Comparison of ENCODE assay signal across 9 cellular contexts in the genomic region with DNA sequence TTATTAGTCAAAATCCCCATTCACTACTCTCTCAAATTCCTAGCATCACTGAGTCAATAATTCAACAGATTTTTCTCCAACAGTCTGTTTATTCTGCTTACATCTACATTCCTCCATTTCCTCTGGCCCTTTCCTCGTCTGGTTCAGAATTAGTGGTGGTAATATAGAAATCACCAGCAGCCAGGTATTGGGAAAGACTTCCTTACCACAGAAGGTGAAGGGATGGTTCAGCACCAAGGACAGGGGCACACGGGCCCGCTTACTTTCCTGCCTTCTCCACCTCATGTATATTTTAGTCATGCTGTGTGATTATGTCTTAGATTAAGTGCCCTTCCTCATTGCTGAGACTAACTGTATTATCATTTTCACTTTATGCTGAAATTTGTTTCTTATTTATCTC.
DNase-seq lines count a peak whose midpoint lies in the region; ATAC-seq and TF ChIP-seq lines count a peak whose summit lies in the region.
"Had no signal": no experiment of that assay in that cellular context is flagged by ENCODE, and none has a peak within 500 bp of the region (broad histone marks: within the 10 kb centered on the region; RNA-seq: fewer than 3 reads in every experiment).

No MANE protein-coding gene starts in this region.

- H3K36me3 ChIP-seq in hepatocyte (replicated peaks; ENCODE audit: insufficient read depth, low read depth), result no peaks in the 10 kb centered on the region

- no peak overlapping the region for H3K4me2 ChIP-seq in hepatocyte

- POLR2A ChIA-PET in WTC11 (lab: Charles Lee), result no interaction called here

- H2AFZ ChIP-seq in hepatocyte, result no peak overlapping the region

- DNase-seq in ACHN (peak; percentile 73), WTC11 (ENCODE audit: low spot score) (peak; percentile 76), hepatocyte (ENCODE audit: low spot score) (peak; percentile 85), SHP77 treated with DMSO at 0.1 percent for 48 hours (lab: John Stamatoyannopoulos, UW) (no peak), ureter (ENCODE audit: low spot score) (no peak), coronary artery (ENCODE audit: low spot score) (no peak)

- no peak overlapping the region for H3K4me3 ChIP-seq in hepatocyte
- H3K4me3 ChIP-seq in coronary artery, result no peak overlapping the region

- 8% methylated on average over 3 of the region's 3 CpGs for WGBS in hepatocyte (ENCODE audit: low lambda C conversion rate, missing lambda C conversion rate)

- ATAC-seq in HG02870 (IDR thresholded peaks at IDR 0.05; ENCODE audit: unreplicated experiment) (peak; percentile 34), WTC11 (peak; percentile 61), GM19452 (IDR thresholded peaks at IDR 0.05; ENCODE audit: unreplicated experiment) (no peak)

- H3K27me3 Mint-ChIP-seq in WTC11 (ENCODE audit: low read depth), result peaks cover 8% of the 10 kb centered on the region

- H3K4me3 Mint-ChIP-seq in WTC11, result no peak overlapping the region

- no peaks in the 10 kb centered on the region for H3K4me1 Mint-ChIP-seq in WTC11

- H3K36me3 Mint-ChIP-seq in WTC11, result no peaks in the 10 kb centered on the region

- H3K27ac Mint-ChIP-seq in WTC11, result no peak overlapping the region

- H3K79me2 ChIP-seq in hepatocyte, result no peaks in the 10 kb centered on the region

- H3K9me3 Mint-ChIP-seq in WTC11, result peaks cover 12% of the 10 kb centered on the region

- H3K27me3 ChIP-seq in hepatocyte, result no peaks in the 10 kb centered on the region

- H3K9me3 ChIP-seq in hepatocyte (ENCODE audit: low read depth), result no peaks in the 10 kb centered on the region

- H4K20me1 ChIP-seq in hepatocyte (ENCODE audit: insufficient read depth, poor library complexity, severe bottlenecking), result no peaks in the 10 kb centered on the region

- CTCF ChIA-PET in WTC11 (lab: Charles Lee), result interaction anchor here (0.7 to 0.9 kb wide), 2 partner anchors 23 to 24 kb away, joined by 3 read pairs; no protein-coding TSS in a partner anchor

- H3K4me1 ChIP-seq in hepatocyte (ENCODE audit: insufficient read depth), result no peaks in the 10 kb centered on the region

- TF ChIP-seq CTCF in WTC11 (IDR thresholded peaks at IDR 0.05) (no peak), hepatocyte (IDR thresholded peaks at IDR 0.05; ENCODE audit: poor library complexity) (no peak), coronary artery (IDR thresholded peaks at IDR 0.05) (no peak)

- H3K27ac ChIP-seq in hepatocyte (no peak overlapping the region), coronary artery (no peak overlapping the region)
- H3K27ac ChIP-seq: VCaP had no signal

- H3K9me2 ChIP-seq in hepatocyte (replicated peaks; ENCODE audit: insufficient read depth), result no peaks in the 10 kb centered on the region

- in situ Hi-C loops in ACHN (cut with HindIII; ENCODE audit: low pct_ligation_motif_present, low pct_unique_long_range_greater_than_20kb, low sequenced_read_pairs), result no loop called here

TF ChIP-seq in WTC11, 78 proteins besides CTCF, POLR2A, EP300 and RAD21:
- TF ChIP-seq ZNF671 (CRISPR knock-in tag; IDR thresholded peaks at IDR 0.05) (no peak), ZNF423 (CRISPR knock-in tag; IDR thresholded peaks at IDR 0.05) (no peak), CREB1 (CRISPR knock-in tag; IDR thresholded peaks at IDR 0.05) (no peak), SOX15 (CRISPR knock-in tag; IDR thresholded peaks at IDR 0.05) (no peak), ZBTB21 (CRISPR knock-in tag; IDR thresholded peaks at IDR 0.05; ENCODE audit: borderline replicate concordance) (no peak), ZNF121 (CRISPR knock-in tag; IDR thresholded peaks at IDR 0.05) (0 out of 2 replicates have a peak, but pooled peaks have one; percentile 19), ATF1 (CRISPR knock-in tag; IDR thresholded peaks at IDR 0.05) (no peak), ZNF317 (CRISPR knock-in tag; IDR thresholded peaks at IDR 0.05; ENCODE audit: borderline replicate concordance, low read depth) (no peak), IRF2 (CRISPR knock-in tag; IDR thresholded peaks at IDR 0.05; ENCODE audit: borderline replicate concordance, low read depth) (no peak), SMAD3 (CRISPR knock-in tag; IDR thresholded peaks at IDR 0.05; ENCODE audit: borderline replicate concordance) (no peak), ZNF416 (CRISPR knock-in tag; IDR thresholded peaks at IDR 0.05) (no peak)
- TF ChIP-seq, protein P1, sequence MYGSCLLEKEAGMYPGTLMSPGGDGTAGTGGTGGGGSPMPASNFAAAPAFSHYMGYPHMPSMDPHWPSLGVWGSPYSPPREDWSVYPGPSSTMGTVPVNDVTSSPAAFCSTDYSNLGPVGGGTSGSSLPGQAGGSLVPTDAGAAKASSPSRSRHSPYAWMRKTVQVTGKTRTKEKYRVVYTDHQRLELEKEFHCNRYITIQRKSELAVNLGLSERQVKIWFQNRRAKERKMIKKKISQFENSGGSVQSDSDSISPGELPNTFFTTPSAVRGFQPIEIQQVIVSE (CRISPR knock-in tag; IDR thresholded peaks at IDR 0.05; ENCODE audit: borderline replicate concordance), result no peak
- TF ChIP-seq, protein P2, sequence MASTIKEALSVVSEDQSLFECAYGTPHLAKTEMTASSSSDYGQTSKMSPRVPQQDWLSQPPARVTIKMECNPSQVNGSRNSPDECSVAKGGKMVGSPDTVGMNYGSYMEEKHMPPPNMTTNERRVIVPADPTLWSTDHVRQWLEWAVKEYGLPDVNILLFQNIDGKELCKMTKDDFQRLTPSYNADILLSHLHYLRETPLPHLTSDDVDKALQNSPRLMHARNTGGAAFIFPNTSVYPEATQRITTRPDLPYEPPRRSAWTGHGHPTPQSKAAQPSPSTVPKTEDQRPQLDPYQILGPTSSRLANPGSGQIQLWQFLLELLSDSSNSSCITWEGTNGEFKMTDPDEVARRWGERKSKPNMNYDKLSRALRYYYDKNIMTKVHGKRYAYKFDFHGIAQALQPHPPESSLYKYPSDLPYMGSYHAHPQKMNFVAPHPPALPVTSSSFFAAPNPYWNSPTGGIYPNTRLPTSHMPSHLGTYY (CRISPR knock-in tag; IDR thresholded peaks at IDR 0.05), result no peak
- TF ChIP-seq, protein P3, sequence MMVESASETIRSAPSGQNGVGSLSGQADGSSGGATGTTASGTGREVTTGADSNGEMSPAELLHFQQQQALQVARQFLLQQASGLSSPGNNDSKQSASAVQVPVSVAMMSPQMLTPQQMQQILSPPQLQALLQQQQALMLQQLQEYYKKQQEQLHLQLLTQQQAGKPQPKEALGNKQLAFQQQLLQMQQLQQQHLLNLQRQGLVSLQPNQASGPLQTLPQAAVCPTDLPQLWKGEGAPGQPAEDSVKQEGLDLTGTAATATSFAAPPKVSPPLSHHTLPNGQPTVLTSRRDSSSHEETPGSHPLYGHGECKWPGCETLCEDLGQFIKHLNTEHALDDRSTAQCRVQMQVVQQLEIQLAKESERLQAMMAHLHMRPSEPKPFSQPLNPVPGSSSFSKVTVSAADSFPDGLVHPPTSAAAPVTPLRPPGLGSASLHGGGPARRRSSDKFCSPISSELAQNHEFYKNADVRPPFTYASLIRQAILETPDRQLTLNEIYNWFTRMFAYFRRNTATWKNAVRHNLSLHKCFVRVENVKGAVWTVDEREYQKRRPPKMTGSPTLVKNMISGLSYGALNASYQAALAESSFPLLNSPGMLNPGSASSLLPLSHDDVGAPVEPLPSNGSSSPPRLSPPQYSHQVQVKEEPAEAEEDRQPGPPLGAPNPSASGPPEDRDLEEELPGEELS (CRISPR knock-in tag; IDR thresholded peaks at IDR 0.05), result 0 out of 2 replicates have a peak, but pooled peaks have one; percentile 37
- TF ChIP-seq, protein P4, sequence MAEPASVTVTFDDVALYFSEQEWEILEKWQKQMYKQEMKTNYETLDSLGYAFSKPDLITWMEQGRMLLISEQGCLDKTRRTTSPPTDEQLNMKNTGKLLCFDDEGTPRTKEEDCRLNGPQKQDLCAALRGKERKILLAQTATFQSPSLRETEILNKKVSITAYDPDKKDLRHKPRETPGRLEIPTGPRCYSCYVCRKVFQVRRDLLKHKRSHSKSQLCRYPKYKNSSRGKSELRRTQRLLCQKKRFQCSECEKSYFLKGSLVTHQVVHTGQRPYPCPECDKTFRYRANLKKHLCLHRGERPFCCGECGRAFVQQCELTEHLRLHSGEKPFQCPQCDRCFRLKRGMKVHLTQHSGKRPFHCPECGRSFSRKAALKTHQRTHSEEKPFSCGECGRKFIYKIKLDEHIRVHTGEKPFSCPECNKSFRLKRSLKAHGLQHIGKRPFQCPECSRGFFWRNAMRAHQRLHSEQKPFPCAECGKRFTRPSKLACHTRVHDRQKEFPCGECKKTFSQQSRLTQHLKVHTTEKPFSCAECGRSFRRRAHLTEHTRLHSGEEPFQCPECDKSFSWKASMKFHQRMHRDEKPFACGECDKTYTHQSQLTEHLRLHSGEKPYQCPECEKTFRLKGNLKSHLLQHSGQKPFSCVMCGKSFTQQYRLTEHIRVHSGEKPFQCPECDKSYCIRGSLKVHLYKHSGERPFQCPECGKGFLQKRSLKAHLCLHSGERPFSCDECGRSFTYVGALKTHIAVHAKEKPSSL (CRISPR knock-in tag; conservative IDR thresholded peaks at IDR 0.05), result no peak
- TF ChIP-seq, protein P5, sequence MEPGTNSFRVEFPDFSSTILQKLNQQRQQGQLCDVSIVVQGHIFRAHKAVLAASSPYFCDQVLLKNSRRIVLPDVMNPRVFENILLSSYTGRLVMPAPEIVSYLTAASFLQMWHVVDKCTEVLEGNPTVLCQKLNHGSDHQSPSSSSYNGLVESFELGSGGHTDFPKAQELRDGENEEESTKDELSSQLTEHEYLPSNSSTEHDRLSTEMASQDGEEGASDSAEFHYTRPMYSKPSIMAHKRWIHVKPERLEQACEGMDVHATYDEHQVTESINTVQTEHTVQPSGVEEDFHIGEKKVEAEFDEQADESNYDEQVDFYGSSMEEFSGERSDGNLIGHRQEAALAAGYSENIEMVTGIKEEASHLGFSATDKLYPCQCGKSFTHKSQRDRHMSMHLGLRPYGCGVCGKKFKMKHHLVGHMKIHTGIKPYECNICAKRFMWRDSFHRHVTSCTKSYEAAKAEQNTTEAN (CRISPR knock-in tag; IDR thresholded peaks at IDR 0.05), result no peak
- TF ChIP-seq, protein P6, sequence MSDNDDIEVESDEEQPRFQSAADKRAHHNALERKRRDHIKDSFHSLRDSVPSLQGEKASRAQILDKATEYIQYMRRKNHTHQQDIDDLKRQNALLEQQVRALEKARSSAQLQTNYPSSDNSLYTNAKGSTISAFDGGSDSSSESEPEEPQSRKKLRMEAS (CRISPR knock-in tag; IDR thresholded peaks at IDR 0.05), result no peak

Comparison
In these comparisons a context has a peak if more than half of its experiments do, and no peak if none do; other contexts are left out.
1. DNase-seq: peak in ACHN (single experiment), WTC11 (single experiment) and hepatocyte (single experiment); none in SHP77 treated with DMSO at 0.1 percent for 48 hours (single experiment), ureter (single experiment) and coronary artery (single experiment).